ENCODE assay signal across 27 cellular contexts in the genomic region with DNA sequence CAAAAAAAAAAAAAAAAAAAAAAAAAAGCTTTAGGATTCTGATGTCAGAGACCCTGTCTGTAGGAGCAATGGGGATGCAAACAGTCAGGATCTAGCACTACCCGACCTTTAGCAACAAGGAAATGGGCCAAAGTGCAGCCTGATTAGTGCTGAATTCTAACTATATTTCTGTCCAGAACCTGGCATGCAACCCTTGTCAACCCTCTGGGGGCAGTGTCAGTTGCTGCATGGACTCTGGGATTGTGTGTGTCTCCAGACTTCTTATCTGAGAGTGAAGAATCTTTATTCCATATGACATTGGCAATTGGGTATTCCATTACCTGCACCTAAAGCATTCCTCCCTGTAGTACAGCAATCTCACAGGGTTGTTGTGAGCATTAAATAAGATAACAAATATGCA.
A peak's percentile ranks its signal among the peaks of the same experiment; 100 is the strongest.
DNase-seq lines count a peak whose midpoint lies in the region; FAIRE-seq and TF ChIP-seq lines count a peak whose summit lies in the region.
"Had no signal": no experiment of that assay in that cellular context is flagged by ENCODE, and none has a peak within 500 bp of the region (broad histone marks: within the 10 kb centered on the region; RNA-seq: fewer than 3 reads in every experiment).

No MANE protein-coding gene starts in this region.

- no peak overlapping the region for H3K9ac ChIP-seq in Loucy (ENCODE audit: low read depth, low read length, poor library complexity, severe bottlenecking)
- H3K9ac ChIP-seq: BLaER1 treated with 17β-estradiol and CSF1 and Interleukin-3, amounts not matched to agents 10 nM and 100 nM had no signal

- no peak overlapping the region for H3K27ac ChIP-seq in osteoblast (ENCODE audit: low read depth, low read length)
- H3K27ac ChIP-seq: BLaER1 treated with 17β-estradiol and CSF1 and Interleukin-3, amounts not matched to agents 10 nM and 100 nM; HL-60; SJSA1 had no signal

- peaks cover 31% of the 10 kb centered on the region for H3K4me1 ChIP-seq in Loucy (ENCODE audit: insufficient read depth, low read length, poor library complexity, severe bottlenecking)
- no peaks in the 10 kb centered on the region for H3K4me1 ChIP-seq in osteoblast (ENCODE audit: insufficient read depth, low read length)
- H3K4me1 ChIP-seq: SJSA1 had no signal

- H3K36me3 ChIP-seq in Loucy (ENCODE audit: insufficient read depth, low read length) (no peaks in the 10 kb centered on the region), bronchial epithelial cell (ENCODE audit: control insufficient read depth, insufficient read depth, low read length) (no peaks in the 10 kb centered on the region), osteoblast (ENCODE audit: insufficient read depth, low read length) (no peaks in the 10 kb centered on the region)
- H3K36me3 ChIP-seq: BLaER1 treated with 17β-estradiol and CSF1 and Interleukin-3, amounts not matched to agents 10 nM and 100 nM; SJSA1 had no signal

- no peaks in the 10 kb centered on the region for H3K9me2 ChIP-seq in Loucy (replicated peaks; ENCODE audit: low read depth, low read length)

- H3K4me2 ChIP-seq in Loucy (ENCODE audit: low read depth, low read length, poor library complexity, severe bottlenecking): peak overlapping the region; percentile 83
- no peak overlapping the region for H3K4me2 ChIP-seq in osteoblast (ENCODE audit: insufficient read depth, low read length)

- H3K79me2 ChIP-seq in Loucy (ENCODE audit: insufficient read depth, low read length) (no peaks in the 10 kb centered on the region), osteoblast (ENCODE audit: insufficient read depth, low read length) (no peaks in the 10 kb centered on the region)

- FAIRE-seq in bronchial epithelial cell (lab: Jason Lieb, UNC): no peak
- FAIRE-seq: A204.1, GM19239, H1 had no signal

- H2AFZ ChIP-seq in Loucy (ENCODE audit: low read length) (no peak overlapping the region), osteoblast (ENCODE audit: low read length) (no peak overlapping the region)

- H3K4me3 ChIP-seq in Loucy (ENCODE audit: low read length, poor library complexity, severe bottlenecking): peak overlapping the region; percentile 60
- H3K4me3 ChIP-seq in bronchial epithelial cell (ENCODE audit: low read depth, low read length): no peak overlapping the region
- H3K4me3 ChIP-seq in osteoblast (ENCODE audit: insufficient read depth, low read length): no peak overlapping the region
- H3K4me3 ChIP-seq: BLaER1 treated with 17β-estradiol and CSF1 and Interleukin-3, amounts not matched to agents 10 nM and 100 nM; SJSA1 had no signal

- peak; percentile 24 for DNase-seq in activated effector memory CD4-positive, alpha-beta T cell treated with anti-CD3 and anti-CD28 coated beads, Interleukin-2, amount 50 U/mL, for 16 hours
- DNase-seq in activated effector memory CD4-positive, alpha-beta T cell treated with Interleukin-2 at 50 U/mL for 16 hours: no peak
- DNase-seq in bronchial epithelial cell (ENCODE audit: low read depth) (no peak), osteoblast (ENCODE audit: insufficient read length, low spot score, missing footprints) (peak; percentile 36), NCI-H2029 treated with DMSO at 0.1 percent for 48 hours (lab: John Stamatoyannopoulos, UW) (no peak), DMS 273 treated with DMSO at 0.1 percent for 48 hours (lab: John Stamatoyannopoulos, UW) (no peak), dedifferentiated amniotic fluid mesenchymal stem cell (ENCODE audit: extremely low spot score) (no peak)
- DNase-seq: CD4-positive, alpha-beta T cell; COR-L47; DND-41; Kasumi-1; MV-4-11; NCI-H1105; NCI-H1436 treated with DMSO at 0.1 percent for 48 hours; NCI-H187 treated with DMSO at 0.1 percent for 48 hours; NCI-H2107; NCI-H748 treated with DMSO at 0.1 percent for 48 hours; NK-92 treated with Interleukin-12 subunit alpha and Interleukin-12 subunit beta, amount 100 ng/mL, for 24 hours; Right ventricle myocardium superior; RPMI8226 had no signal

- no peaks in the 10 kb centered on the region for H3K27me3 ChIP-seq in Loucy (ENCODE audit: insufficient read depth, low read length, poor library complexity, severe bottlenecking)
- no peaks in the 10 kb centered on the region for H3K27me3 ChIP-seq in bronchial epithelial cell (ENCODE audit: control insufficient read depth, insufficient read depth, low read length)
- peaks cover 3% of the 10 kb centered on the region for H3K27me3 ChIP-seq in osteoblast (ENCODE audit: insufficient read depth, low read length)
- H3K27me3 ChIP-seq: BLaER1 treated with 17β-estradiol and CSF1 and Interleukin-3, amounts not matched to agents 10 nM and 100 nM had no signal

- no peaks in the 10 kb centered on the region for H3F3A ChIP-seq in Loucy (ENCODE audit: low read depth)

- no peaks in the 10 kb centered on the region for H4K20me1 ChIP-seq in Loucy (ENCODE audit: insufficient read depth, low read length, poor library complexity, severe bottlenecking)
- H4K20me1 ChIP-seq in osteoblast (ENCODE audit: insufficient read depth, low read length): peaks cover 2% of the 10 kb centered on the region
- H4K20me1 ChIP-seq: BLaER1 treated with 17β-estradiol and CSF1 and Interleukin-3, amounts not matched to agents 10 nM and 100 nM had no signal

- TF ChIP-seq CTCF in Loucy (conservative IDR thresholded peaks at IDR 0.05; ENCODE audit: low read length) (peak; percentile 39), bronchial epithelial cell (IDR thresholded peaks at IDR 0.05; ENCODE audit: insufficient read depth, low read length, severe bottlenecking) (peak; percentile 4), osteoblast (IDR thresholded peaks at IDR 0.05; ENCODE audit: extremely low read depth, low read depth, low read length) (no peak)

- H3K9me3 ChIP-seq in Loucy (ENCODE audit: insufficient read depth, low read depth, low read length): no peaks in the 10 kb centered on the region
- no peaks in the 10 kb centered on the region for H3K9me3 ChIP-seq in osteoblast (ENCODE audit: low read depth, low read length)
- H3K9me3 ChIP-seq: SJSA1 had no signal

Comparison
In these comparisons a context has a peak if more than half of its experiments do, and no peak if none do; other contexts are left out.
1. DNase-seq: peak in activated effector memory CD4-positive, alpha-beta T cell treated with anti-CD3 and anti-CD28 coated beads, Interleukin-2, amount 50 U/mL, for 16 hours (single experiment) and osteoblast (single experiment); none in activated effector memory CD4-positive, alpha-beta T cell treated with Interleukin-2 at 50 U/mL for 16 hours (single experiment), bronchial epithelial cell (single experiment), NCI-H2029 treated with DMSO at 0.1 percent for 48 hours (single experiment), DMS 273 treated with DMSO at 0.1 percent for 48 hours (single experiment) and dedifferentiated amniotic fluid mesenchymal stem cell (single experiment).